Comparison of ENCODE assay signal across 1 cellular context in genomic region chr15:67571643-67572415, GRCh38.
TF ChIP-seq lines count a peak whose summit lies in the region.

No MANE protein-coding gene starts in this region.

TF ChIP-seq in HepG2, 621 proteins besides CTCF, POLR2A, EP300 and RAD21:
- TF ChIP-seq ZBTB7A (CRISPR knock-in tag; IDR thresholded peaks at IDR 0.05): no peak
- TF ChIP-seq ZNF333 (CRISPR knock-in tag; IDR thresholded peaks at IDR 0.05; ENCODE audit: borderline replicate concordance): no peak
- TF ChIP-seq ZNF784 (CRISPR knock-in tag; IDR thresholded peaks at IDR 0.05; ENCODE audit: borderline replicate concordance): no peak
- TF ChIP-seq IKZF5 (CRISPR knock-in tag; IDR thresholded peaks at IDR 0.05): no peak
- TF ChIP-seq ZNF142 (CRISPR knock-in tag; IDR thresholded peaks at IDR 0.05): no peak
- no peak for TF ChIP-seq HNRNPUL1 (IDR thresholded peaks at IDR 0.05; ENCODE audit: low read depth, low read length)
- no peak for TF ChIP-seq ZNF879 (CRISPR knock-in tag; IDR thresholded peaks at IDR 0.05)
- no peak for TF ChIP-seq ZNF83 (CRISPR knock-in tag; IDR thresholded peaks at IDR 0.05; ENCODE audit: borderline replicate concordance)
- TF ChIP-seq ZNF430 (CRISPR knock-in tag; IDR thresholded peaks at IDR 0.05): no peak
- TF ChIP-seq ZNF724P (CRISPR knock-in tag; IDR thresholded peaks at IDR 0.05; ENCODE audit: borderline replicate concordance): no peak
- TF ChIP-seq ISL2 (CRISPR knock-in tag; IDR thresholded peaks at IDR 0.05): no peak
- TF ChIP-seq EED (CRISPR knock-in tag; IDR thresholded peaks at IDR 0.05): no peak
- TF ChIP-seq AKNA (CRISPR knock-in tag; IDR thresholded peaks at IDR 0.05; ENCODE audit: borderline replicate concordance): no peak
